ENCODE assay signal across 16 cellular contexts in genomic region chr10:98080474-98080873, GRCh38. TPM values are rescaled to one million over a fixed set of nuclear protein-coding genes. Genes with fewer than 3 reads are reported as not detected.
DNase-seq lines count a peak whose midpoint lies in the region; ATAC-seq and TF ChIP-seq lines count a peak whose summit lies in the region.
"Had no signal": no experiment of that assay in that cellular context is flagged by ENCODE, and none has a peak within 500 bp of the region (broad histone marks: within the 10 kb centered on the region; RNA-seq: fewer than 3 reads in every experiment).

No MANE protein-coding gene starts in this region.

- no peak for TF ChIP-seq CTCF in nephron progenitor cell (IDR thresholded peaks at IDR 0.05)

- H3K4me1 ChIP-seq in BLaER1 = peaks cover 32% of the 10 kb centered on the region

- H3K27me3 ChIP-seq in BLaER1 = no peaks in the 10 kb centered on the region

- no peaks in the 10 kb centered on the region for H3K4me1 Mint-ChIP-seq in nephron progenitor cell
- H3K4me1 Mint-ChIP-seq: CD4-positive, alpha-beta memory T cell; GM23338 had no signal

- H3K4me3 Mint-ChIP-seq in nephron progenitor cell = no peak overlapping the region
- H3K4me3 Mint-ChIP-seq: CD4-positive, alpha-beta memory T cell; GM23338 had no signal

- H3K27ac ChIP-seq in BLaER1 = 0 out of 2 replicates have a peak overlapping the region, but pooled peaks have one; percentile 0
- H3K27ac ChIP-seq: C4-2B had no signal

- no peaks in the 10 kb centered on the region for H3K9me3 Mint-ChIP-seq in nephron progenitor cell
- H3K9me3 Mint-ChIP-seq: GM23338 had no signal

- ATAC-seq in stimulated activated naive CD8-positive, alpha-beta T cell treated with anti-CD3 and anti-CD28 coated beads, Interleukin-15, Interleukin-2, amounts not matched to agents 100 U/mL and 50 U/mL, for 24 hours = peak; percentile 6
- ATAC-seq in left lobe of liver = no peak
- no peak for ATAC-seq in HG03571 (IDR thresholded peaks at IDR 0.05; ENCODE audit: unreplicated experiment)
- ATAC-seq: GM23338 had no signal

- no peak overlapping the region for H3K9ac ChIP-seq in BLaER1

- peaks cover 69% of the 10 kb centered on the region for H3K27me3 Mint-ChIP-seq in nephron progenitor cell (ENCODE audit: low read depth, poor library complexity)

- H3K36me3 ChIP-seq in BLaER1 = no peaks in the 10 kb centered on the region

- peak overlapping the region; percentile 80 for H3K4me2 ChIP-seq in BLaER1
- H3K4me2 ChIP-seq: GM23338 had no signal

- H3K27ac Mint-ChIP-seq in nephron progenitor cell = no peak overlapping the region
- H3K27ac Mint-ChIP-seq: CD4-positive, alpha-beta memory T cell; GM23338 had no signal

- DNase-seq in glomerular visceral epithelial cell (ENCODE audit: extremely low spot score) (peak; percentile 23), nephron progenitor cell (peak; percentile 21), NCI-H2107 treated with DMSO at 0.1 percent for 48 hours (lab: John Stamatoyannopoulos, UW; ENCODE audit: unreplicated experiment) (no peak), left lobe of liver (ENCODE audit: low spot score) (no peak)
- DNase-seq in stimulated activated naive CD8-positive, alpha-beta T cell treated with anti-CD3 and anti-CD28 coated beads, Interleukin-15, Interleukin-2, amounts not matched to agents 100 U/mL and 50 U/mL, for 24 hours = no peak
- DNase-seq: 8988T; CD4-positive, alpha-beta memory T cell; DMS153; DMS79 treated with DMSO at 0.1 percent for 48 hours; GDM1; H7 had no signal

- H3K36me3 Mint-ChIP-seq in nephron progenitor cell (ENCODE audit: low read depth) = no peaks in the 10 kb centered on the region
- H3K36me3 Mint-ChIP-seq: CD4-positive, alpha-beta memory T cell had no signal

- H3K4me3 ChIP-seq in BLaER1 = no peak overlapping the region
- H3K4me3 ChIP-seq: GM23338 had no signal

- H4K20me1 ChIP-seq in BLaER1 = no peaks in the 10 kb centered on the region

- H3K9me3 ChIP-seq in BLaER1 = no peaks in the 10 kb centered on the region

RNA-seq across cellular contexts. Expression of gene CRTAC1, which starts 50.1 kb away (rescaled TPM):
- total RNA-seq in left lobe of liver = 0.28 TPM
- total RNA-seq: CD4-positive, alpha-beta memory T cell; HT-29 had no signal

RNA-seq across cellular contexts. Expression of gene R3HCC1L, which starts 54.0 kb away (rescaled TPM):
- total RNA-seq in left lobe of liver = 4.8 TPM

Comparison
In these comparisons a context has a peak if more than half of its experiments do, and no peak if none do; other contexts are left out.
1. DNase-seq: peak in glomerular visceral epithelial cell (single experiment) and nephron progenitor cell (single experiment); none in stimulated activated naive CD8-positive, alpha-beta T cell treated with anti-CD3 and anti-CD28 coated beads, Interleukin-15, Interleukin-2, amounts not matched to agents 100 U/mL and 50 U/mL, for 24 hours (single experiment), NCI-H2107 treated with DMSO at 0.1 percent for 48 hours (single experiment) and left lobe of liver (single experiment).